Comparison of ENCODE assay signal across 23 cellular contexts in genomic region chr20:58826271-58826670, GRCh38. TPM values are rescaled to one million over a fixed set of nuclear protein-coding genes. Genes with fewer than 3 reads are reported as not detected.
DNase-seq lines count a peak whose midpoint lies in the region; ATAC-seq lines count a peak whose summit lies in the region.
"Had no signal": no experiment of that assay in that cellular context is flagged by ENCODE, and none has a peak within 500 bp of the region (broad histone marks: within the 10 kb centered on the region; RNA-seq: fewer than 3 reads in every experiment).

No MANE protein-coding gene starts in this region.

- H3K27me3 ChIP-seq in H7 (ENCODE audit: control insufficient read depth, insufficient read depth, low read length) (no peaks in the 10 kb centered on the region), SJCRH30 (no peaks in the 10 kb centered on the region)
- H3K27me3 ChIP-seq: BE2C; BLaER1 treated with 17β-estradiol and CSF1 and Interleukin-3, amounts not matched to agents 10 nM and 100 nM had no signal

- ATAC-seq in activated T-cell treated with anti-CD3 and anti-CD28 coated beads, Interleukin-2, amount 50 U/mL, for 72 hours (replicated peaks in 1 of 2), result no peak
- no peak for ATAC-seq in HG02798 (IDR thresholded peaks at IDR 0.05; ENCODE audit: poor library complexity, unreplicated experiment)
- ATAC-seq: A549, GM12878 had no signal

- H3K4me3 Mint-ChIP-seq in activated T-cell treated with anti-CD3 and anti-CD28 coated beads, Interleukin-2, amount 50 U/mL, for 72 hours, result no peak overlapping the region
- H3K4me3 Mint-ChIP-seq: CD4-positive, alpha-beta T cell; CD8-positive, alpha-beta memory T cell had no signal

- peaks cover 4 to 7% of the 10 kb centered on the region in 2 donors for H3K36me3 Mint-ChIP-seq in activated T-cell treated with anti-CD3 and anti-CD28 coated beads, Interleukin-2, amount 50 U/mL, for 72 hours (ENCODE audit: insufficient read depth in 2 of 2)
- H3K36me3 Mint-ChIP-seq: CD14-positive monocyte; CD8-positive, alpha-beta memory T cell had no signal

- intact Hi-C loops in posterior vena cava (cut with DNase I), result loop anchor here in 1 of 2 donors (5.0 kb wide), 1 partner anchor 1594 kb away; no protein-coding TSS in a partner anchor

- no peak overlapping the region for H3K27ac Mint-ChIP-seq in activated T-cell treated with anti-CD3 and anti-CD28 coated beads, Interleukin-2, amount 50 U/mL, for 72 hours
- H3K27ac Mint-ChIP-seq: CD14-positive monocyte; CD4-positive, alpha-beta T cell; CD8-positive, alpha-beta memory T cell had no signal

- no peak overlapping the region; the same call in 1 of the 2 replicates for H3K27ac ChIP-seq in SJCRH30
- H3K27ac ChIP-seq: A549; BLaER1 treated with 17β-estradiol and CSF1 and Interleukin-3, amounts not matched to agents 10 nM and 100 nM had no signal

- H3K27me3 Mint-ChIP-seq in activated T-cell treated with anti-CD3 and anti-CD28 coated beads, Interleukin-2, amount 50 U/mL, for 72 hours (ENCODE audit: low read depth), result peaks cover 22% of the 10 kb centered on the region
- H3K27me3 Mint-ChIP-seq: CD4-positive, alpha-beta T cell had no signal

- peak; percentile 36 for DNase-seq in H7
- DNase-seq in SJCRH30, result peak; percentile 56 to 64
- DNase-seq in posterior vena cava (ENCODE audit: low spot score), result peak; percentile 42
- DNase-seq in activated T-cell treated with anti-CD3 and anti-CD28 coated beads, Interleukin-2, amount 50 U/mL, for 72 hours, result no peak
- no peak for DNase-seq in OCI-M1 (lab: John Stamatoyannopoulos, UW)
- no peak for DNase-seq in stimulated activated CD4-positive, alpha-beta T cell treated with anti-CD3 and anti-CD28 coated beads, Interleukin-12 subunit alpha, Interleukin-12 subunit beta, amount 100 ng/mL, for 4 hours
- DNase-seq: 8988T; ACHN; AML-193; BE2C; CD4-positive, alpha-beta T cell; CD8-positive, alpha-beta memory T cell; DMS 273 treated with DMSO at 0.1 percent for 48 hours; DMS79; EL; GDM1; GOT3; HCEC 1CT had no signal

- no peaks in the 10 kb centered on the region for H3K9me3 ChIP-seq in SJCRH30 (replicated peaks)
- H3K9me3 ChIP-seq: BE2C had no signal

- H3K9me3 Mint-ChIP-seq in activated T-cell treated with anti-CD3 and anti-CD28 coated beads, Interleukin-2, amount 50 U/mL, for 72 hours, result peaks cover 5% of the 10 kb centered on the region in 2 donors
- H3K9me3 Mint-ChIP-seq: CD4-positive, alpha-beta T cell; CD8-positive, alpha-beta memory T cell had no signal

- H3K4me3 ChIP-seq in H7 (ENCODE audit: insufficient read depth, low read depth, low read length) (no peak overlapping the region), SJCRH30 (no peak overlapping the region)
- H3K4me3 ChIP-seq: A549; BLaER1 treated with 17β-estradiol and CSF1 and Interleukin-3, amounts not matched to agents 10 nM and 100 nM; GM12878 had no signal

- peaks cover 17% of the 10 kb centered on the region for H3K4me1 ChIP-seq in SJCRH30
- H3K4me1 ChIP-seq: A549; BE2C; BLaER1 treated with 17β-estradiol and CSF1 and Interleukin-3, amounts not matched to agents 10 nM and 100 nM had no signal

- peaks cover 2% of the 10 kb centered on the region for H3K4me1 Mint-ChIP-seq in activated T-cell treated with anti-CD3 and anti-CD28 coated beads, Interleukin-2, amount 50 U/mL, for 72 hours (ENCODE audit: low read depth)
- H3K4me1 Mint-ChIP-seq: CD14-positive monocyte had no signal

- H3K36me3 ChIP-seq in H7 (replicated peaks; ENCODE audit: control insufficient read depth, insufficient read depth, low read length), result peaks cover 14% of the 10 kb centered on the region
- H3K36me3 ChIP-seq in SJCRH30, result no peaks in the 10 kb centered on the region
- H3K36me3 ChIP-seq: BLaER1 treated with 17β-estradiol and CSF1 and Interleukin-3, amounts not matched to agents 10 nM and 100 nM had no signal

RNA-seq across cellular contexts. Expression of gene GNAS-AS1, which starts 24.4 kb away (rescaled TPM):
- total RNA-seq in H7 (2014; rRNA removed; shearing (Covaris generic)), result 0.24 and 0.26 TPM in 2 replicates
- not detected in 2 replicates for total RNA-seq in SJCRH30 (2014; rRNA removed; shearing (Covaris generic))
- not detected for total RNA-seq in posterior vena cava
- total RNA-seq in activated T-cell treated with anti-CD3 and anti-CD28 coated beads, Interleukin-2, amount 50 U/mL, for 72 hours, result 1 to 10 TPM; 2.3 to 2.5 TPM
- total RNA-seq: CD4-positive, alpha-beta T cell had no signal

RNA-seq across cellular contexts. Expression of gene GNAS, which starts 26.2 kb away (rescaled TPM):
- total RNA-seq in H7 (2014; rRNA removed; shearing (Covaris generic)), result 683 and 685 TPM in 2 replicates
- 2,094 and 2,122 TPM in 2 replicates for total RNA-seq in SJCRH30 (2014; rRNA removed; shearing (Covaris generic))
- total RNA-seq in posterior vena cava, result 100 to 1,000 TPM; 651 to 700 TPM
- total RNA-seq in activated T-cell treated with anti-CD3 and anti-CD28 coated beads, Interleukin-2, amount 50 U/mL, for 72 hours, result 100 to 1,000 TPM; 781 to 820 TPM

Comparison
In these comparisons a context has a peak if more than half of its experiments do, and no peak if none do; other contexts are left out.
1. DNase-seq: peak in H7 (single experiment), SJCRH30 (2 of 2) and posterior vena cava (single experiment); none in activated T-cell treated with anti-CD3 and anti-CD28 coated beads, Interleukin-2, amount 50 U/mL, for 72 hours (0 of 2), OCI-M1 (single experiment) and stimulated activated CD4-positive, alpha-beta T cell treated with anti-CD3 and anti-CD28 coated beads, Interleukin-12 subunit alpha, Interleukin-12 subunit beta, amount 100 ng/mL, for 4 hours (single experiment).